In genomic region chr12:93862424-93862823, GRCh38 we compare ENCODE assay signal across 24 cellular contexts.
"Had no signal": no experiment of that assay in that cellular context is flagged by ENCODE, and none has a peak within 500 bp of the region (broad histone marks: within the 10 kb centered on the region; RNA-seq: fewer than 3 reads in every experiment).

No MANE protein-coding gene starts in this region.

- ATAC-seq: activated CD8-positive, alpha-beta memory T cell treated with anti-CD3 and anti-CD28 coated beads, Interleukin-2, amount 10 ng/mL, durations not matched to agents 7 days and 5 days; body of pancreas; gastrocnemius medialis; left colon had no signal

- DNase-seq: activated CD4-positive, alpha-beta T cell treated with anti-CD3 and anti-CD28 coated beads, Interleukin-2, amount 50 U/mL, for 48 hours; activated CD4-positive, CD25-positive, alpha-beta regulatory T cell treated with anti-CD3 and anti-CD28 coated beads, Interleukin-2, amount 50 U/mL, for 72 hours; activated CD8-positive, alpha-beta memory T cell treated with anti-CD3 and anti-CD28 coated beads, Interleukin-2, amount 10 ng/mL, durations not matched to agents 7 days and 5 days; activated gamma-delta T cell treated with Interleukin-2 at 50 U/mL for 16 hours; activated T-cell treated with anti-CD3 and anti-CD28 coated beads, Interleukin-2, amount 50 U/mL, for 1 hour; amniotic stem cell; body of pancreas; esophagus squamous epithelium; gastrocnemius medialis; left colon; midbrain; ovary; stimulated activated CD4-positive, alpha-beta T cell treated with anti-CD3 and anti-CD28 coated beads, Interleukin-12 subunit alpha, Interleukin-12 subunit beta, amount 100 ng/mL, for 4 hours; stimulated activated CD4-positive, alpha-beta T cell treated with anti-CD3 and anti-CD28 coated beads, Interleukin-2, amount 100 ng/mL, for 24 hours; stomach; T-helper 1 cell; T1000; testis; upper lobe of left lung had no signal

- H3K27me3 Mint-ChIP-seq: activated naive CD8-positive, alpha-beta T cell; central memory CD8-positive, alpha-beta T cell had no signal

- H3K4me3 Mint-ChIP-seq: activated CD8-positive, alpha-beta memory T cell treated with anti-CD3 and anti-CD28 coated beads, Interleukin-2, amount 10 ng/mL, durations not matched to agents 7 days and 5 days; activated naive CD8-positive, alpha-beta T cell; central memory CD8-positive, alpha-beta T cell; neural crest cell had no signal

- H3K4me3 ChIP-seq: body of pancreas, coronary artery, esophagus squamous epithelium, gastrocnemius medialis, lung, ovary, stomach, testis, upper lobe of left lung had no signal

- H3K27ac Mint-ChIP-seq: activated CD8-positive, alpha-beta memory T cell treated with anti-CD3 and anti-CD28 coated beads, Interleukin-2, amount 10 ng/mL, durations not matched to agents 7 days and 5 days; activated naive CD8-positive, alpha-beta T cell had no signal
